30 cellular contexts compared by ENCODE assay signal in the genomic region with DNA sequence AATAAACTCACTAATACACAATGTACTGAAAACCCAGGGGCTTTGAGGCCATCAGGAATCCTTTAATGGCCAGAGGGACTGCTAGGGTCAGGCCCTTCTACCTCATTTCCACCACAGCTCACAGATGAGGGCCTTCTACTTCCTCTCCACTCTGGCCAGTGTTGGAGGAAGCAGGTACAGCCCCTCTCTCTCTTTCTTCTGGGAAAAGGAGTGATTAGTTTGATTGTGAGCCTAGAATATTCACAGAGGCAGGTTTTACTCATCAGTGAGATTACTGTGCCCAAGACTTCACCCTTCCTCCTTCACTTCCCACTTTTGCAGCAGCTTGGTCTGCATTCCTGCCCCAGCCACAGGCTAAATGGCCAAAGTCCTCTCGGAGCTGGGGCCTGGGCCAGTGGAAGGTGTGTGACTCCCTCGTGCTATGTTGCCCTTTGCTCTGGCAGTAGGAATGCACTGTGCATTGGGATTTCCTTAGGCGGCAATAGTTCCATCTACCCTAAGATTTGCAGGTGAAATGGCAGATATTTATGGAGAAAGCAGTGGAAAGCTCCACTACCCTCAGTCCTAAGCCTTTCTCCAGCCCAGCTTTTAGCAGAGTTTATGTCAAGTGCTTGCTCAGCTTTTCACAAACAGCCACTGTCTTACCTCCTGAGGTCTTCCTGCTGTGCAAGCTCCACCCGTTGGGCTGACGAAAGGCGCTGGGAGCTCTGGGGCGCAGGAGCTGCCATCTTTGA. TPM values are rescaled to one million over a fixed set of nuclear protein-coding genes. Genes with fewer than 3 reads are reported as not detected.
DNase-seq lines count a peak whose midpoint lies in the region; ATAC-seq, FAIRE-seq and TF ChIP-seq lines count a peak whose summit lies in the region.
"Had no signal": no experiment of that assay in that cellular context is flagged by ENCODE, and none has a peak within 500 bp of the region (broad histone marks: within the 10 kb centered on the region; RNA-seq: fewer than 3 reads in every experiment).

No MANE protein-coding gene starts in this region.

- peak overlapping the region; percentile 21 for H3K4me2 ChIP-seq in hepatocyte

- peak overlapping the region; percentile 26 for H2AFZ ChIP-seq in hepatocyte

- no peak for TF ChIP-seq CTCF in hepatocyte (IDR thresholded peaks at IDR 0.05; ENCODE audit: poor library complexity)

- H3K4me3 Mint-ChIP-seq in natural killer cell treated with Interleukin-12 subunit alpha and Interleukin-12 subunit beta and Interleukin-15 and Interleukin-18, amount 100 ng/mL, for 72 hours: no peak overlapping the region
- H3K4me3 Mint-ChIP-seq: activated CD4-positive, alpha-beta memory T cell treated with anti-CD3 and anti-CD28 coated beads for 36 hours; activated T-helper 1 cell treated with anti-CD3 and anti-CD28 coated beads, Interleukin-12 subunit alpha, Interleukin-12 subunit beta, Interleukin-2, Interleukin-4 antibody, amounts not matched to agents 30 ng/mL and 10 ng/mL and 1 ng/mL, durations not matched to agents 14 hours and 24 hours and 36 hours had no signal

- DNase-seq in HuH-7.5 (ENCODE audit: low spot score) (peak; percentile 81), hepatocyte (ENCODE audit: low spot score) (peak; percentile 81), mucosa of gallbladder (ENCODE audit: low spot score) (peak; percentile 86), urothelium cell line (ENCODE audit: low spot score) (no peak), COR-L47 (lab: John Stamatoyannopoulos, UW) (no peak), T1000 (lab: John Stamatoyannopoulos, UW) (no peak)
- DNase-seq in natural killer cell treated with Interleukin-12 subunit alpha and Interleukin-12 subunit beta and Interleukin-15 and Interleukin-18, amount 100 ng/mL, for 72 hours (ENCODE audit: low spot score): no peak
- DNase-seq: activated CD4-positive, alpha-beta memory T cell treated with anti-CD3 and anti-CD28 coated beads for 36 hours; activated naive CD4-positive, alpha-beta T cell treated with Interleukin-2 at 50 U/mL for 16 hours; cerebellar nuclear complex; DMS79 treated with DMSO at 0.1 percent for 48 hours; esophagus squamous epithelium; foreskin melanocyte; GF-D8; heart right ventricle; NCI-H1048; NCI-H1694; NCI-H446 treated with DMSO at 0.1 percent for 48 hours; NCI-H82; sigmoid colon; stimulated activated CD4-positive, alpha-beta T cell treated with anti-CD3 and anti-CD28 coated beads, Interleukin-4, amount 100 ng/mL, for 24 hours; T-helper 1 cell; upper lobe of left lung had no signal

- FAIRE-seq in urothelium cell line (lab: Jason Lieb, UNC): peak; percentile 62
- FAIRE-seq: endometrium, TTC549 had no signal

- peaks cover 3% of the 10 kb centered on the region for H3K4me1 ChIP-seq in hepatocyte (ENCODE audit: insufficient read depth)
- H3K4me1 ChIP-seq: esophagus squamous epithelium, sigmoid colon had no signal

- no peaks in the 10 kb centered on the region for H3K9me2 ChIP-seq in hepatocyte (replicated peaks; ENCODE audit: insufficient read depth)

- no peaks in the 10 kb centered on the region for H3K9me3 Mint-ChIP-seq in natural killer cell treated with Interleukin-12 subunit alpha and Interleukin-12 subunit beta and Interleukin-15 and Interleukin-18, amount 100 ng/mL, for 72 hours
- H3K9me3 Mint-ChIP-seq: activated CD4-positive, alpha-beta memory T cell treated with anti-CD3 and anti-CD28 coated beads for 36 hours; activated T-helper 1 cell treated with anti-CD3 and anti-CD28 coated beads, Interleukin-12 subunit alpha, Interleukin-12 subunit beta, Interleukin-2, Interleukin-4 antibody, amounts not matched to agents 30 ng/mL and 10 ng/mL and 1 ng/mL, durations not matched to agents 14 hours and 24 hours and 36 hours had no signal

- no peaks in the 10 kb centered on the region for H4K20me1 ChIP-seq in hepatocyte (ENCODE audit: insufficient read depth, poor library complexity, severe bottlenecking)
- H4K20me1 ChIP-seq: BLaER1 treated with 17β-estradiol and CSF1 and Interleukin-3, amounts not matched to agents 10 nM and 100 nM had no signal

- 72% methylated on average over 7 of the region's 7 CpGs for WGBS in hepatocyte (ENCODE audit: low lambda C conversion rate, missing lambda C conversion rate)

- H3K27me3 ChIP-seq in hepatocyte: no peaks in the 10 kb centered on the region
- H3K27me3 ChIP-seq: BLaER1 treated with 17β-estradiol and CSF1 and Interleukin-3, amounts not matched to agents 10 nM and 100 nM; esophagus squamous epithelium; heart right ventricle; sigmoid colon; upper lobe of left lung had no signal

- H3K4me1 Mint-ChIP-seq in natural killer cell treated with Interleukin-12 subunit alpha and Interleukin-12 subunit beta and Interleukin-15 and Interleukin-18, amount 100 ng/mL, for 72 hours (ENCODE audit: low read depth in 2 of 2): no peaks in the 10 kb centered on the region

- H3K79me2 ChIP-seq in hepatocyte: no peaks in the 10 kb centered on the region

- H3K36me3 Mint-ChIP-seq in natural killer cell treated with Interleukin-12 subunit alpha and Interleukin-12 subunit beta and Interleukin-15 and Interleukin-18, amount 100 ng/mL, for 72 hours: no peaks in the 10 kb centered on the region
- H3K36me3 Mint-ChIP-seq: activated CD4-positive, alpha-beta memory T cell treated with anti-CD3 and anti-CD28 coated beads for 36 hours had no signal

- no peak for ATAC-seq in HG03280 (IDR thresholded peaks at IDR 0.05; ENCODE audit: unreplicated experiment)
- no peak for ATAC-seq in natural killer cell treated with Interleukin-12 subunit alpha and Interleukin-12 subunit beta and Interleukin-15 and Interleukin-18, amount 100 ng/mL, for 72 hours
- ATAC-seq: activated CD4-positive, CD25-positive, alpha-beta regulatory T cell treated with anti-CD3 and anti-CD28 coated beads, Interleukin-2, amount 50 U/mL, for 24 hours had no signal

- H3K27me3 Mint-ChIP-seq in natural killer cell treated with Interleukin-12 subunit alpha and Interleukin-12 subunit beta and Interleukin-15 and Interleukin-18, amount 100 ng/mL, for 72 hours: peaks cover under 1 to 4% of the 10 kb centered on the region in 2 donors

- H3K27ac Mint-ChIP-seq in natural killer cell treated with Interleukin-12 subunit alpha and Interleukin-12 subunit beta and Interleukin-15 and Interleukin-18, amount 100 ng/mL, for 72 hours: no peak overlapping the region
- H3K27ac Mint-ChIP-seq: activated CD4-positive, alpha-beta memory T cell treated with anti-CD3 and anti-CD28 coated beads for 36 hours; activated T-helper 1 cell treated with anti-CD3 and anti-CD28 coated beads, Interleukin-12 subunit alpha, Interleukin-12 subunit beta, Interleukin-2, Interleukin-4 antibody, amounts not matched to agents 30 ng/mL and 10 ng/mL and 1 ng/mL, durations not matched to agents 14 hours and 24 hours and 36 hours had no signal

- H3K27ac ChIP-seq in hepatocyte: peak overlapping the region; percentile 96
- H3K27ac ChIP-seq: BLaER1 treated with 17β-estradiol and CSF1 and Interleukin-3, amounts not matched to agents 10 nM and 100 nM; esophagus squamous epithelium; heart right ventricle; sigmoid colon; upper lobe of left lung had no signal

- no peaks in the 10 kb centered on the region for H3K36me3 ChIP-seq in hepatocyte (replicated peaks; ENCODE audit: insufficient read depth, low read depth)
- H3K36me3 ChIP-seq: BLaER1 treated with 17β-estradiol and CSF1 and Interleukin-3, amounts not matched to agents 10 nM and 100 nM; esophagus squamous epithelium; heart right ventricle; sigmoid colon; upper lobe of left lung had no signal

- no peaks in the 10 kb centered on the region for H3K9me3 ChIP-seq in hepatocyte (ENCODE audit: low read depth)
- H3K9me3 ChIP-seq: BLaER1 treated with 17β-estradiol and CSF1 and Interleukin-3, amounts not matched to agents 10 nM and 100 nM; esophagus squamous epithelium; sigmoid colon; upper lobe of left lung had no signal

- no peak overlapping the region for H3K4me3 ChIP-seq in hepatocyte
- H3K4me3 ChIP-seq: BLaER1 treated with 17β-estradiol and CSF1 and Interleukin-3, amounts not matched to agents 10 nM and 100 nM; esophagus squamous epithelium; heart right ventricle; sigmoid colon; upper lobe of left lung had no signal

RNA-seq across cellular contexts. Expression of a gene that starts 36.2 kb away (rescaled TPM):
- total RNA-seq in hepatocyte (108 and 111 TPM in 2 replicates), mucosa of gallbladder (46.0 TPM)
- polyA plus RNA-seq in hepatocyte: 18.4 and 25.2 TPM in 2 replicates
- total RNA-seq in natural killer cell treated with Interleukin-12 subunit alpha and Interleukin-12 subunit beta and Interleukin-15 and Interleukin-18, amount 100 ng/mL, for 72 hours: 10 to 100 TPM; 30.8 to 33.3 TPM

RNA-seq across cellular contexts. Expression of a gene that starts 56.4 kb away (rescaled TPM):
- total RNA-seq in hepatocyte (0.40 and 1.7 TPM in 2 replicates), mucosa of gallbladder (1.1 TPM)
- polyA plus RNA-seq in hepatocyte: 0.31 and 0.40 TPM in 2 replicates
- under 1 TPM in 1 of 2 donors, not detected in 1; 0.31 TPM for total RNA-seq in natural killer cell treated with Interleukin-12 subunit alpha and Interleukin-12 subunit beta and Interleukin-15 and Interleukin-18, amount 100 ng/mL, for 72 hours
- total RNA-seq: activated CD4-positive, alpha-beta memory T cell treated with anti-CD3 and anti-CD28 coated beads for 36 hours; activated T-helper 1 cell treated with anti-CD3 and anti-CD28 coated beads, Interleukin-12 subunit alpha, Interleukin-12 subunit beta, Interleukin-2, Interleukin-4 antibody, amounts not matched to agents 30 ng/mL and 10 ng/mL and 1 ng/mL, durations not matched to agents 14 hours and 24 hours and 36 hours; dermis microvascular lymphatic vessel endothelial cell had no signal

Comparison
In these comparisons a context has a peak if more than half of its experiments do, and no peak if none do; other contexts are left out.
1. DNase-seq: peak in HuH-7.5 (single experiment), hepatocyte (single experiment) and mucosa of gallbladder (single experiment); none in urothelium cell line (single experiment), COR-L47 (single experiment), T1000 (single experiment) and natural killer cell treated with Interleukin-12 subunit alpha and Interleukin-12 subunit beta and Interleukin-15 and Interleukin-18, amount 100 ng/mL, for 72 hours (single experiment).